In genomic region chr16:29602237-29602605, GRCh38 we compare ENCODE assay signal across 8 cellular contexts.
A peak's percentile ranks its signal among the peaks of the same experiment; 100 is the strongest.
DNase-seq lines count a peak whose midpoint lies in the region; ATAC-seq and TF ChIP-seq lines count a peak whose summit lies in the region.
"Not testable (repeated sequence)": the region's sequence is repeated elsewhere in the genome, so short reads cannot be mapped to it uniquely, and the experiment has no call there.

No MANE protein-coding gene starts in this region.

- not testable (repeated sequence) for H3K9me3 ChIP-seq in CD8-positive, alpha-beta T cell (ENCODE audit: low read length)

- not testable (repeated sequence) for H3K27me3 Mint-ChIP-seq in CD8-positive, alpha-beta T cell (ENCODE audit: low read depth); IgD-negative memory B cell; T-cell; activated CD8-positive, alpha-beta T cell treated with anti-CD3 and anti-CD28 coated beads, Interleukin-2, amount 10 ng/mL, durations not matched to agents 7 days and 5 days (ENCODE audit: low read depth); activated naive CD8-positive, alpha-beta T cell treated with anti-CD3 and anti-CD28 coated beads for 36 hours; natural killer cell (ENCODE audit: low read depth in 2 of 2)

- DNase-seq in CD8-positive, alpha-beta T cell; T-cell; activated CD8-positive, alpha-beta T cell treated with anti-CD3 and anti-CD28 coated beads, Interleukin-2, amount 10 ng/mL, durations not matched to agents 7 days and 5 days; activated naive CD8-positive, alpha-beta T cell treated with anti-CD3 and anti-CD28 coated beads for 36 hours; natural killer cell; stimulated activated effector memory CD8-positive, alpha-beta T cell treated with anti-CD3 and anti-CD28 coated beads, Interleukin-12 subunit alpha, Interleukin-12 subunit beta, amount 100 ng/mL, for 72 hours (ENCODE audit: low spot score in 2 of 2): not testable (repeated sequence)
- peak; percentile 6 for DNase-seq in fibroblast of mammary gland (ENCODE audit: low read depth)

- H3K4me1 ChIP-seq in CD8-positive, alpha-beta T cell (ENCODE audit: insufficient read depth, low read length), result peaks cover 16% of the 10 kb centered on the region

- not testable (repeated sequence) for H3K27ac ChIP-seq in CD8-positive, alpha-beta T cell (ENCODE audit: low read depth, low read length)

- H3K36me3 Mint-ChIP-seq in CD8-positive, alpha-beta T cell; IgD-negative memory B cell; T-cell; natural killer cell: not testable (repeated sequence)
- peaks cover 30% of the 10 kb centered on the region for H3K36me3 Mint-ChIP-seq in activated CD8-positive, alpha-beta T cell treated with anti-CD3 and anti-CD28 coated beads, Interleukin-2, amount 10 ng/mL, durations not matched to agents 7 days and 5 days (ENCODE audit: low read depth)
- H3K36me3 Mint-ChIP-seq in activated naive CD8-positive, alpha-beta T cell treated with anti-CD3 and anti-CD28 coated beads for 36 hours, result peaks cover 28% of the 10 kb centered on the region
- peaks cover 83% of the 10 kb centered on the region for H3K36me3 Mint-ChIP-seq in stimulated activated effector memory CD8-positive, alpha-beta T cell treated with anti-CD3 and anti-CD28 coated beads, Interleukin-12 subunit alpha, Interleukin-12 subunit beta, amount 100 ng/mL, for 72 hours

- not testable (repeated sequence) for TF ChIP-seq CTCF in CD8-positive, alpha-beta T cell (IDR thresholded peaks at IDR 0.05); fibroblast of mammary gland (conservative IDR thresholded peaks at IDR 0.05; ENCODE audit: control insufficient read depth, insufficient read depth, low read depth, low read length); natural killer cell (IDR thresholded peaks at IDR 0.05)

- H3K36me3 ChIP-seq in CD8-positive, alpha-beta T cell (ENCODE audit: insufficient read depth, low read length), result not testable (repeated sequence)

- H3K9me3 Mint-ChIP-seq in CD8-positive, alpha-beta T cell; IgD-negative memory B cell; T-cell; activated CD8-positive, alpha-beta T cell treated with anti-CD3 and anti-CD28 coated beads, Interleukin-2, amount 10 ng/mL, durations not matched to agents 7 days and 5 days (ENCODE audit: insufficient read depth); activated naive CD8-positive, alpha-beta T cell treated with anti-CD3 and anti-CD28 coated beads for 36 hours; natural killer cell; stimulated activated effector memory CD8-positive, alpha-beta T cell treated with anti-CD3 and anti-CD28 coated beads, Interleukin-12 subunit alpha, Interleukin-12 subunit beta, amount 100 ng/mL, for 72 hours: not testable (repeated sequence)

- intact Hi-C loops in CD8-positive, alpha-beta T cell (cut with DNase I, micrococcal nuclease), result not testable (repeated sequence)
- intact Hi-C loops in natural killer cell (cut with micrococcal nuclease), result loop anchor here (10.0 kb wide), 1 partner anchor 63 kb away; the partner anchor contains the start of gene SPN

- not testable (repeated sequence) for ATAC-seq in CD8-positive, alpha-beta T cell; T-cell (replicated peaks in 1 of 4); activated CD8-positive, alpha-beta T cell treated with anti-CD3 and anti-CD28 coated beads, Interleukin-2, amount 10 ng/mL, durations not matched to agents 7 days and 5 days; natural killer cell; stimulated activated effector memory CD8-positive, alpha-beta T cell treated with anti-CD3 and anti-CD28 coated beads, Interleukin-12 subunit alpha, Interleukin-12 subunit beta, amount 100 ng/mL, for 72 hours

- H3K4me3 ChIP-seq in CD8-positive, alpha-beta T cell (ENCODE audit: low read depth, low read length); fibroblast of mammary gland (ENCODE audit: control insufficient read depth, low read depth, low read length): not testable (repeated sequence)

- H3K27me3 ChIP-seq in CD8-positive, alpha-beta T cell (ENCODE audit: insufficient read depth, low read length), result not testable (repeated sequence)

- H3K4me1 Mint-ChIP-seq in CD8-positive, alpha-beta T cell (ENCODE audit: low read depth), result peaks cover 43% of the 10 kb centered on the region
- H3K4me1 Mint-ChIP-seq in IgD-negative memory B cell (peaks cover 17 to 18% (median 18%) of the 10 kb centered on the region in 3 donors), T-cell (peaks cover 26 to 56% (median 49%) of the 10 kb centered on the region in 3 donors), natural killer cell (peaks cover 9 to 29% of the 10 kb centered on the region in 2 donors)
- H3K4me1 Mint-ChIP-seq in activated CD8-positive, alpha-beta T cell treated with anti-CD3 and anti-CD28 coated beads, Interleukin-2, amount 10 ng/mL, durations not matched to agents 7 days and 5 days (ENCODE audit: low read depth), result peaks cover 59% of the 10 kb centered on the region
- peaks cover 46% of the 10 kb centered on the region for H3K4me1 Mint-ChIP-seq in activated naive CD8-positive, alpha-beta T cell treated with anti-CD3 and anti-CD28 coated beads for 36 hours
- peaks cover 61% of the 10 kb centered on the region for H3K4me1 Mint-ChIP-seq in stimulated activated effector memory CD8-positive, alpha-beta T cell treated with anti-CD3 and anti-CD28 coated beads, Interleukin-12 subunit alpha, Interleukin-12 subunit beta, amount 100 ng/mL, for 72 hours

- H3K27ac Mint-ChIP-seq in CD8-positive, alpha-beta T cell, result peak overlapping the region; percentile 80
- H3K27ac Mint-ChIP-seq in IgD-negative memory B cell (peak overlapping the region in 2 of 3 donors; percentile 78 to 93), T-cell (peak overlapping the region; percentile 83 to 94), natural killer cell (peak overlapping the region; percentile 61 to 74)
- H3K27ac Mint-ChIP-seq in activated CD8-positive, alpha-beta T cell treated with anti-CD3 and anti-CD28 coated beads, Interleukin-2, amount 10 ng/mL, durations not matched to agents 7 days and 5 days, result peak overlapping the region; percentile 84
- peak overlapping the region; percentile 94 for H3K27ac Mint-ChIP-seq in activated naive CD8-positive, alpha-beta T cell treated with anti-CD3 and anti-CD28 coated beads for 36 hours
- H3K27ac Mint-ChIP-seq in stimulated activated effector memory CD8-positive, alpha-beta T cell treated with anti-CD3 and anti-CD28 coated beads, Interleukin-12 subunit alpha, Interleukin-12 subunit beta, amount 100 ng/mL, for 72 hours, result peak overlapping the region; percentile 96

- POLR2A ChIA-PET in CD8-positive, alpha-beta T cell (lab: Charles Lee); T-cell (lab: Charles Lee); activated CD8-positive, alpha-beta T cell treated with anti-CD3 and anti-CD28 coated beads, Interleukin-2, amount 10 ng/mL, durations not matched to agents 7 days and 5 days (lab: Charles Lee): not testable (repeated sequence)

- CTCF ChIA-PET in CD8-positive, alpha-beta T cell (lab: Charles Lee); T-cell (lab: Charles Lee); activated CD8-positive, alpha-beta T cell treated with anti-CD3 and anti-CD28 coated beads, Interleukin-2, amount 10 ng/mL, durations not matched to agents 7 days and 5 days (lab: Charles Lee): not testable (repeated sequence)

- H3K4me3 Mint-ChIP-seq in CD8-positive, alpha-beta T cell, result peak overlapping the region; percentile 57
- H3K4me3 Mint-ChIP-seq in IgD-negative memory B cell (peak overlapping the region in 2 of 4 donors; percentile 57 to 66), T-cell (peak overlapping the region in 2 of 3 donors; percentile 39 to 78), natural killer cell (peak overlapping the region; percentile 42)
- H3K4me3 Mint-ChIP-seq in activated CD8-positive, alpha-beta T cell treated with anti-CD3 and anti-CD28 coated beads, Interleukin-2, amount 10 ng/mL, durations not matched to agents 7 days and 5 days, result peak overlapping the region; percentile 69
- H3K4me3 Mint-ChIP-seq in activated naive CD8-positive, alpha-beta T cell treated with anti-CD3 and anti-CD28 coated beads for 36 hours, result peak overlapping the region; percentile 84
- peak overlapping the region; percentile 82 for H3K4me3 Mint-ChIP-seq in stimulated activated effector memory CD8-positive, alpha-beta T cell treated with anti-CD3 and anti-CD28 coated beads, Interleukin-12 subunit alpha, Interleukin-12 subunit beta, amount 100 ng/mL, for 72 hours
